In genomic region chr17:8672326-8672725, GRCh38 we compare ENCODE assay signal across 1 cellular context.
TF ChIP-seq lines count a peak whose summit lies in the region.

No MANE protein-coding gene starts in this region.

TF ChIP-seq in H1, 55 proteins besides CTCF, POLR2A, EP300 and RAD21:
- no peak for TF ChIP-seq USF2 (IDR thresholded peaks at IDR 0.05; ENCODE audit: low read length)
- no peak for TF ChIP-seq E2F6 (IDR thresholded peaks at IDR 0.05)
- TF ChIP-seq RXRA (IDR thresholded peaks at IDR 0.05; ENCODE audit: insufficient read depth, low read depth, low read length) = no peak
- no peak for TF ChIP-seq GTF2F1 (IDR thresholded peaks at IDR 0.05; ENCODE audit: borderline replicate concordance, low read depth, low read length)
- TF ChIP-seq JUN (IDR thresholded peaks at IDR 0.05; ENCODE audit: low read depth, low read length) = no peak
